Comparison of ENCODE assay signal across 16 cellular contexts in the genomic region with DNA sequence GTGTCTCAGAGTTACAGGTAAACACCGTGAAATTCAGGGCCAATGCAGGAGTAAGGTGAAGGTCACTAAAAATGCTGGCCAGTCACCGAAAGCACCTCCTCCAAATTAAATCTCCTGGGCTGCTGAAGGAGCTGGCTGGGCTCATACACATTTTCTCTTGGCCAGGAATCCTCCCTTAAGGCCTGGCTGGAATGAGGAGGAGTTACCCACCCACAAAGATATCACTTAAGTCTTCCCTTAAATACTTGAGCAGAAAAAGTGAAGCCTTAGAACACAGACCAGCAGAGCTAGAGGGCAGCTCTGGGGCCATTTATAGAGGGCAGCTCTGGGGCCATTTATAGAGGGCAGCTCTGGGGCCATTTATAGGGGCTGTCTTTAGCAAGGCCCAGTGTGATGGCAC. TPM values are rescaled to one million over a fixed set of nuclear protein-coding genes. Genes with fewer than 3 reads are reported as not detected.
DNase-seq lines count a peak whose midpoint lies in the region; ATAC-seq and TF ChIP-seq lines count a peak whose summit lies in the region.
"Had no signal": no experiment of that assay in that cellular context is flagged by ENCODE, and none has a peak within 500 bp of the region (broad histone marks: within the 10 kb centered on the region; RNA-seq: fewer than 3 reads in every experiment).

No MANE protein-coding gene starts in this region.

- H3K27ac ChIP-seq in uterus (peak overlapping the region; percentile 44 to 54), esophagus squamous epithelium (no peak overlapping the region)
- H3K27ac ChIP-seq: A549, C4-2B had no signal

- intact Hi-C loops in uterus (cut with DNase I; ENCODE audit: low total_unique reads), result no loop called here
- intact Hi-C loops in esophagus squamous epithelium (cut with DNase I), result no loop called here

- TF ChIP-seq POLR2A in uterus (IDR thresholded peaks at IDR 0.05), result no peak
- TF ChIP-seq POLR2A in esophagus squamous epithelium (IDR thresholded peaks at IDR 0.05), result no peak

- H3K4me3 ChIP-seq in fibroblast of pulmonary artery (replicated peaks; ENCODE audit: low read depth, low read length) (no peak overlapping the region), uterus (no peak overlapping the region), esophagus squamous epithelium (no peak overlapping the region)
- H3K4me3 ChIP-seq: A549, GM23338 had no signal

- WGBS in esophagus squamous epithelium, 2 donors, result 89 to 96% methylated on average over 1 to 2 of the region's 2 CpGs

- ATAC-seq in GM21526 (IDR thresholded peaks at IDR 0.05; ENCODE audit: low FRiP score, unreplicated experiment), result no peak
- ATAC-seq: A549, GM23338 had no signal

- H3K9me3 Mint-ChIP-seq in nephron, result no peaks in the 10 kb centered on the region
- H3K9me3 Mint-ChIP-seq: CD4-positive, alpha-beta memory T cell; GM23338 had no signal

- H3K27me3 ChIP-seq in uterus (no peaks in the 10 kb centered on the region), esophagus squamous epithelium (no peaks in the 10 kb centered on the region)
- H3K27me3 ChIP-seq: BE2C had no signal

- peak overlapping the region in 2 of 3 experiments; percentile 9 to 44 for H3K4me3 Mint-ChIP-seq in nephron
- H3K4me3 Mint-ChIP-seq: CD4-positive, alpha-beta memory T cell; GM23338 had no signal

- H3K4me1 ChIP-seq in uterus, result peaks cover 0 to 3% of the 10 kb centered on the region in 2 donors
- peaks cover 0 to 19% (median 10%) of the 10 kb centered on the region in 3 donors for H3K4me1 ChIP-seq in esophagus squamous epithelium
- H3K4me1 ChIP-seq: BE2C had no signal

- H3K27me3 Mint-ChIP-seq in nephron (ENCODE audit: low read depth), result peaks cover 3% of the 10 kb centered on the region
- H3K27me3 Mint-ChIP-seq: CD4-positive, alpha-beta memory T cell had no signal

- H3K4me1 Mint-ChIP-seq in nephron, result peaks cover 77% of the 10 kb centered on the region

- H3K36me3 ChIP-seq in uterus (no peaks in the 10 kb centered on the region), esophagus squamous epithelium (peaks cover 0 to 50% (median 9%) of the 10 kb centered on the region in 3 donors)
- H3K36me3 ChIP-seq: BE2C had no signal

- no peaks in the 10 kb centered on the region for H3K9me3 ChIP-seq in uterus
- no peaks in the 10 kb centered on the region for H3K9me3 ChIP-seq in esophagus squamous epithelium
- H3K9me3 ChIP-seq: A549, BE2C had no signal

- peaks cover 4% of the 10 kb centered on the region for H3K36me3 Mint-ChIP-seq in nephron (ENCODE audit: low read depth)
- H3K36me3 Mint-ChIP-seq: CD4-positive, alpha-beta memory T cell had no signal

- TF ChIP-seq CTCF in fibroblast of pulmonary artery (IDR thresholded peaks at IDR 0.05; ENCODE audit: low read length, missing control alignments) (no peak), nephron (IDR thresholded peaks at IDR 0.05; ENCODE audit: unreplicated experiment in 3 of 3) (no peak), uterus (IDR thresholded peaks at IDR 0.05) (no peak), esophagus squamous epithelium (IDR thresholded peaks at IDR 0.05) (no peak)

- DNase-seq in amniotic epithelial cell (ENCODE audit: low read depth) (peak; percentile 91), fibroblast of pulmonary artery (ENCODE audit: low read depth) (peak; percentile 75), uterus (no peak), nucleus accumbens (lab: John Stamatoyannopoulos, UW) (no peak), esophagus squamous epithelium (lab: John Stamatoyannopoulos, UW) (no peak)
- DNase-seq: BE2C; CD4-positive, alpha-beta memory T cell; DMS153; EL; H7 had no signal

- H3K27ac Mint-ChIP-seq in nephron, result peak overlapping the region; percentile 96 to 98 (median 96)
- H3K27ac Mint-ChIP-seq: CD4-positive, alpha-beta memory T cell; GM23338 had no signal

RNA-seq across cellular contexts. Expression of gene HTRA1, which starts 46.3 kb away (rescaled TPM):
- total RNA-seq in uterus, result 100 to 1,000 TPM in 3 of 4 donors, 10 to 100 TPM in 1; 98.3 to 153 (median 142) TPM
- 10 to 100 TPM in 3 of 4 donors, 1 to 10 TPM in 1; 6.3 to 62.2 (median 25.8) TPM for total RNA-seq in esophagus squamous epithelium
- total RNA-seq: HT-29 had no signal

RNA-seq across cellular contexts. Expression of gene DMBT1, which starts 52.9 kb away (rescaled TPM):
- total RNA-seq in uterus (under 1 TPM in 3 of 4 donors, not detected in 1; under 0.01 to 0.21 (median 0.15) TPM), esophagus squamous epithelium (1 to 10 TPM in 1 of 4 donors, under 1 TPM in 2, not detected in 1; under 0.01 to 5.1 (median 0.27) TPM)
- total RNA-seq: CD4-positive, alpha-beta memory T cell had no signal

RNA-seq across cellular contexts. Expression of gene ARMS2, which starts 53.2 kb away (rescaled TPM):
- total RNA-seq in uterus (not detected), esophagus squamous epithelium (not detected)
- total RNA-seq: CD4-positive, alpha-beta memory T cell; GM23338; H7; HT-29 had no signal

Comparison
In these comparisons a context has a peak if more than half of its experiments do, and no peak if none do; other contexts are left out.
1. DNase-seq: peak in amniotic epithelial cell (single experiment) and fibroblast of pulmonary artery (single experiment); none in uterus (0 of 2), nucleus accumbens (0 of 56) and esophagus squamous epithelium (single experiment).
2. H3K27ac ChIP-seq: peak in uterus (2 of 2); none in esophagus squamous epithelium (0 of 4).